In the genomic region with DNA sequence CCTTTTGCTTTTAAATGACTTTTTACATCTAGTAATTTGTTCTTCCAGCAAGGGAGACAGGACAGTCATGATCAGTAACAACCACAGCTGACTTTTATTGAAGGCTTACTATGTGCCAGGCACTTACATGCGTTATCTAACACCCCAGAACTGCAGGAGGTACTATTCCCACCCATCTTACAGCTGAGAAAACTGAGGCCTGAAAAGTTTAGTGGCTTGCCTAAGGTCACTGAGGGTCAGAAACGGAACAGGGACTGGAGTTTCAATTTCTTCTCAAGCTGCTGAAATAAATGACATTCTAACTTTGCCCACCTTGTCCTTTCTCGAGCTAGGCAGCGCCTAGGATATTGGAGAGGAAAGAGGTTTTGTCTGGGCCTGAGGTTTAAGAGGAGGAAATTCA, we compare ENCODE assay signal across 18 cellular contexts.
A peak's percentile ranks its signal among the peaks of the same experiment; 100 is the strongest.
DNase-seq lines count a peak whose midpoint lies in the region; ATAC-seq and TF ChIP-seq lines count a peak whose summit lies in the region.
"Had no signal": no experiment of that assay in that cellular context is flagged by ENCODE, and none has a peak within 500 bp of the region (broad histone marks: within the 10 kb centered on the region; RNA-seq: fewer than 3 reads in every experiment).

No MANE protein-coding gene starts in this region.

- H3K4me1 Mint-ChIP-seq in Calu3 (ENCODE audit: low read depth, unreplicated experiment) (peaks cover 54% of the 10 kb centered on the region), mesothelial cell of epicardium (peaks cover 30% of the 10 kb centered on the region)
- H3K4me1 Mint-ChIP-seq in stimulated activated effector memory CD8-positive, alpha-beta T cell treated with anti-CD3 and anti-CD28 coated beads, Interleukin-12 subunit alpha, Interleukin-12 subunit beta, amount 100 ng/mL, for 72 hours: peaks cover 30% of the 10 kb centered on the region

- TF ChIP-seq CTCF in Calu3 (IDR thresholded peaks at IDR 0.05; ENCODE audit: unreplicated experiment): no peak
- TF ChIP-seq CTCF in mesothelial cell of epicardium (IDR thresholded peaks at IDR 0.05; ENCODE audit: unreplicated experiment): no peak

- CTCF ChIA-PET in Calu3 (lab: Charles Lee): interaction anchor here (0.6 to 2.1 kb wide), 4 partner anchors 27 to 147 kb away, joined by 5 to 9 read pairs (median 6); no protein-coding TSS in a partner anchor

- H3K27me3 Mint-ChIP-seq in Calu3 (ENCODE audit: unreplicated experiment) (no peaks in the 10 kb centered on the region), mesothelial cell of epicardium (ENCODE audit: low read depth) (no peaks in the 10 kb centered on the region)

- H3K4me3 Mint-ChIP-seq in Calu3 (ENCODE audit: low read depth, unreplicated experiment) (no peak overlapping the region), mesothelial cell of epicardium (no peak overlapping the region)
- H3K4me3 Mint-ChIP-seq in stimulated activated effector memory CD8-positive, alpha-beta T cell treated with anti-CD3 and anti-CD28 coated beads, Interleukin-12 subunit alpha, Interleukin-12 subunit beta, amount 100 ng/mL, for 72 hours: no peak overlapping the region
- H3K4me3 Mint-ChIP-seq: CD8-positive, alpha-beta T cell had no signal

- ATAC-seq in stimulated activated effector memory CD8-positive, alpha-beta T cell treated with anti-CD3 and anti-CD28 coated beads, Interleukin-12 subunit alpha, Interleukin-12 subunit beta, amount 100 ng/mL, for 72 hours: no peak
- ATAC-seq in HG02588 (IDR thresholded peaks at IDR 0.05; ENCODE audit: unreplicated experiment) (no peak), HG02970 (IDR thresholded peaks at IDR 0.05; ENCODE audit: low FRiP score, unreplicated experiment) (no peak)
- ATAC-seq: CD8-positive, alpha-beta T cell; HCT116 had no signal

- no peak overlapping the region for H3K4me3 ChIP-seq in SJCRH30
- H3K4me3 ChIP-seq: BLaER1, MG63, Peyer's patch, SJSA1 had no signal

- DNase-seq in Calu3 (no peak), SJCRH30 (no peak), mesothelial cell of epicardium (ENCODE audit: low spot score in 2 of 2, unreplicated experiment in 2 of 2) (no peak)
- DNase-seq in stimulated activated effector memory CD8-positive, alpha-beta T cell treated with anti-CD3 and anti-CD28 coated beads, Interleukin-12 subunit alpha, Interleukin-12 subunit beta, amount 100 ng/mL, for 72 hours (ENCODE audit: low spot score in 2 of 2): no peak
- no peak for DNase-seq in activated CD4-positive, alpha-beta T cell treated with anti-CD3 and anti-CD28 coated beads for 1 hour
- DNase-seq: ACHN; CD8-positive, alpha-beta T cell; DMS153; MG63; NCI-H1048; NCI-H1417 treated with DMSO at 0.1 percent for 48 hours; NCI-H187; Peyer's patch had no signal

- H3K36me3 Mint-ChIP-seq in Calu3 (ENCODE audit: insufficient read depth, unreplicated experiment) (peaks cover 16% of the 10 kb centered on the region), mesothelial cell of epicardium (no peaks in the 10 kb centered on the region)
- no peaks in the 10 kb centered on the region for H3K36me3 Mint-ChIP-seq in stimulated activated effector memory CD8-positive, alpha-beta T cell treated with anti-CD3 and anti-CD28 coated beads, Interleukin-12 subunit alpha, Interleukin-12 subunit beta, amount 100 ng/mL, for 72 hours
- H3K36me3 Mint-ChIP-seq: CD8-positive, alpha-beta T cell had no signal

- intact Hi-C loops in Calu3 (cut with micrococcal nuclease; ENCODE audit: unreplicated experiment): loop anchor here (10.0 kb wide), 1 partner anchor 147 kb away; the partner anchor contains the start of gene ABTB2

- H3K27ac Mint-ChIP-seq in Calu3 (ENCODE audit: unreplicated experiment) (peak overlapping the region; percentile 13), mesothelial cell of epicardium (peak overlapping the region; percentile 23)
- peak overlapping the region; percentile 0 for H3K27ac Mint-ChIP-seq in stimulated activated effector memory CD8-positive, alpha-beta T cell treated with anti-CD3 and anti-CD28 coated beads, Interleukin-12 subunit alpha, Interleukin-12 subunit beta, amount 100 ng/mL, for 72 hours
- H3K27ac Mint-ChIP-seq: CD8-positive, alpha-beta T cell had no signal

- no peaks in the 10 kb centered on the region for H3K9me3 ChIP-seq in SJCRH30 (replicated peaks)
- H3K9me3 ChIP-seq: BLaER1, MG63, Peyer's patch, SJSA1 had no signal

- H3K4me1 ChIP-seq in SJCRH30: peaks cover 15% of the 10 kb centered on the region
- H3K4me1 ChIP-seq: Peyer's patch had no signal

- H3K27ac ChIP-seq in SJCRH30: peak overlapping the region; percentile 57
- H3K27ac ChIP-seq: BLaER1, Peyer's patch, SJSA1 had no signal

- H3K36me3 ChIP-seq in SJCRH30: no peaks in the 10 kb centered on the region
- H3K36me3 ChIP-seq: BLaER1, MG63, Peyer's patch, SJSA1 had no signal

- no TSS peak for BruUV-seq in Calu3 (replicated peaks; lab: Mats Ljungman, UMichigan)

- H3K27me3 ChIP-seq in SJCRH30: no peaks in the 10 kb centered on the region
- H3K27me3 ChIP-seq: BLaER1, MG63, Peyer's patch, SJSA1 had no signal

- no peaks in the 10 kb centered on the region for H3K9me3 Mint-ChIP-seq in Calu3 (ENCODE audit: low read depth, unreplicated experiment)
- H3K9me3 Mint-ChIP-seq in mesothelial cell of epicardium: no peaks in the 10 kb centered on the region
- H3K9me3 Mint-ChIP-seq in stimulated activated effector memory CD8-positive, alpha-beta T cell treated with anti-CD3 and anti-CD28 coated beads, Interleukin-12 subunit alpha, Interleukin-12 subunit beta, amount 100 ng/mL, for 72 hours: no peaks in the 10 kb centered on the region
- H3K9me3 Mint-ChIP-seq: CD8-positive, alpha-beta T cell had no signal
